Comparison of ENCODE assay signal across 18 cellular contexts in genomic region chr9:129394011-129394919, GRCh38.
DNase-seq lines count a peak whose midpoint lies in the region; ATAC-seq and TF ChIP-seq lines count a peak whose summit lies in the region.
"Had no signal": no experiment of that assay in that cellular context is flagged by ENCODE, and none has a peak within 500 bp of the region (broad histone marks: within the 10 kb centered on the region; RNA-seq: fewer than 3 reads in every experiment).

No MANE protein-coding gene starts in this region.

- no peak overlapping the region for H3K27ac Mint-ChIP-seq in effector memory CD8-positive, alpha-beta T cell
- H3K27ac Mint-ChIP-seq: activated naive CD8-positive, alpha-beta T cell; CD4-positive, CD25-positive, alpha-beta regulatory T cell; stimulated activated naive B cell treated with anti-CD40 and anti-IgM and Interleukin-4, amounts not matched to agents 10 μg/mL and 1 μg/mL and 100 μg/mL, for 72 hours had no signal

- no peaks in the 10 kb centered on the region for H3K27me3 Mint-ChIP-seq in effector memory CD8-positive, alpha-beta T cell
- H3K27me3 Mint-ChIP-seq: activated naive CD8-positive, alpha-beta T cell; stimulated activated naive B cell treated with anti-CD40 and anti-IgM and Interleukin-4, amounts not matched to agents 10 μg/mL and 1 μg/mL and 100 μg/mL, for 72 hours had no signal

- DNase-seq in DMS153 treated with DMSO at 0.1 percent for 48 hours (lab: John Stamatoyannopoulos, UW; ENCODE audit: unreplicated experiment): peak; percentile 47
- DNase-seq in NCI-H1105 (lab: John Stamatoyannopoulos, UW): peak; percentile 41
- DNase-seq in occipital lobe (lab: John Stamatoyannopoulos, UW): peak; percentile 71
- DNase-seq in effector memory CD8-positive, alpha-beta T cell: no peak
- DNase-seq: activated CD4-positive, CD25-positive, alpha-beta regulatory T cell; activated CD8-positive, alpha-beta memory T cell treated with anti-CD3 and anti-CD28 coated beads, Interleukin-2, amount 50 U/mL, for 48 hours; CD4-positive, CD25-positive, alpha-beta regulatory T cell; left colon; NCI-H1930; sigmoid colon; stimulated activated naive B cell treated with anti-CD40 and anti-IgM and Interleukin-4, amounts not matched to agents 10 μg/mL and 1 μg/mL and 100 μg/mL, for 72 hours; T-helper 1 cell had no signal

- H3K4me3 Mint-ChIP-seq in effector memory CD8-positive, alpha-beta T cell: no peak overlapping the region
- H3K4me3 Mint-ChIP-seq: activated naive CD8-positive, alpha-beta T cell; CD4-positive, CD25-positive, alpha-beta regulatory T cell; stimulated activated naive B cell treated with anti-CD40 and anti-IgM and Interleukin-4, amounts not matched to agents 10 μg/mL and 1 μg/mL and 100 μg/mL, for 72 hours had no signal

- no peaks in the 10 kb centered on the region for H3K9me3 Mint-ChIP-seq in effector memory CD8-positive, alpha-beta T cell
- H3K9me3 Mint-ChIP-seq: CD4-positive, CD25-positive, alpha-beta regulatory T cell; stimulated activated naive B cell treated with anti-CD40 and anti-IgM and Interleukin-4, amounts not matched to agents 10 μg/mL and 1 μg/mL and 100 μg/mL, for 72 hours had no signal

- no peaks in the 10 kb centered on the region for H3K4me1 Mint-ChIP-seq in effector memory CD8-positive, alpha-beta T cell (ENCODE audit: low read depth in 2 of 2)

- ATAC-seq in SK-N-SH treated with all-trans-retinoic acid at 6 μM for 48 hours (peak; percentile 88), GM19467 (IDR thresholded peaks at IDR 0.05; ENCODE audit: unreplicated experiment) (no peak), GM21423 (IDR thresholded peaks at IDR 0.05; ENCODE audit: unreplicated experiment) (no peak)
- ATAC-seq in effector memory CD8-positive, alpha-beta T cell (replicated peaks): no peak
- ATAC-seq: esophagus mucosa; left colon; Panc1; stimulated activated naive B cell treated with anti-CD40 and anti-IgM and Interleukin-4, amounts not matched to agents 10 μg/mL and 1 μg/mL and 100 μg/mL, for 72 hours had no signal

- H3K36me3 Mint-ChIP-seq in effector memory CD8-positive, alpha-beta T cell (ENCODE audit: insufficient read depth): peaks cover 3% of the 10 kb centered on the region
- H3K36me3 Mint-ChIP-seq: activated naive CD8-positive, alpha-beta T cell; CD4-positive, CD25-positive, alpha-beta regulatory T cell; stimulated activated naive B cell treated with anti-CD40 and anti-IgM and Interleukin-4, amounts not matched to agents 10 μg/mL and 1 μg/mL and 100 μg/mL, for 72 hours had no signal

TF ChIP-seq in SK-N-SH treated with all-trans-retinoic acid at 6 μM for 48 hours, 23 proteins besides CTCF, POLR2A, EP300 and RAD21:
- TF ChIP-seq PPARA (CRISPR knock-in tag; IDR thresholded peaks at IDR 0.05; ENCODE audit: borderline replicate concordance) (no peak), POU6F1 (CRISPR knock-in tag; IDR thresholded peaks at IDR 0.05; ENCODE audit: borderline replicate concordance, low read depth) (no peak), ZNF70 (CRISPR knock-in tag; IDR thresholded peaks at IDR 0.05) (no peak), GLIS3 (CRISPR knock-in tag; IDR thresholded peaks at IDR 0.05) (no peak), ZFP30 (CRISPR knock-in tag; IDR thresholded peaks at IDR 0.05) (no peak), ZNF8 (CRISPR knock-in tag; IDR thresholded peaks at IDR 0.05) (no peak), CREB5 (CRISPR knock-in tag; IDR thresholded peaks at IDR 0.05; ENCODE audit: low read depth) (no peak), TOX (CRISPR knock-in tag; IDR thresholded peaks at IDR 0.05; ENCODE audit: borderline replicate concordance) (no peak), ARNTL (CRISPR knock-in tag; IDR thresholded peaks at IDR 0.05; ENCODE audit: borderline replicate concordance, low read depth) (no peak), ZC3H10 (CRISPR knock-in tag; IDR thresholded peaks at IDR 0.05) (no peak), BACH2 (CRISPR knock-in tag; IDR thresholded peaks at IDR 0.05; ENCODE audit: borderline replicate concordance) (no peak), TCF4 (CRISPR knock-in tag; IDR thresholded peaks at IDR 0.05; ENCODE audit: borderline replicate concordance) (no peak; the same call in 1 of the 2 replicates), ZNF565 (CRISPR knock-in tag; conservative IDR thresholded peaks at IDR 0.05; ENCODE audit: low read depth) (no peak)

Comparison
In these comparisons a context has a peak if more than half of its experiments do, and no peak if none do; other contexts are left out.
1. DNase-seq: peak in DMS153 treated with DMSO at 0.1 percent for 48 hours (single experiment), NCI-H1105 (single experiment) and occipital lobe (single experiment); none in effector memory CD8-positive, alpha-beta T cell (0 of 3).